Comparison of ENCODE assay signal across 21 cellular contexts in the genomic region with DNA sequence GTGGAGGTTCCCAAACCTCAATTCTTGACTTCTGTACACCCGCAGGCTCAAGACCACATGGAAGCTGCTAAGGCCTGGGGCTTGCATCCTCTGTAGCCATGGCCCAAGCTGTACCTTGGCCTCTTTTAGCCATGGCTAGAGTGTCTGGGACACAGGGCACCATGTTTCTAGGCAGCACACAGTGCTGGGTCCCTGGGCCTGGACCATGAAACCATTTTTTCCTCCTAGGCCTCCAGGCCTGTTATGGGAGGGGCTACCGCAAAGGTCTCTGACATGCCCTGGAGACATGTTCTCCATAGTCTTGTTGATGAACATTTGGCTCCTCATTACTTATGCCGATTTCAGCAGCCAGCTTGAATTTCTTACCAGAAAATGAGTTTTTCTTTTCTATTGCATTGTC.
"Had no signal": no experiment of that assay in that cellular context is flagged by ENCODE, and none has a peak within 500 bp of the region (broad histone marks: within the 10 kb centered on the region; RNA-seq: fewer than 3 reads in every experiment).

No MANE protein-coding gene starts in this region.

- H3K4me2 ChIP-seq: hepatocyte had no signal

- H3K4me3 ChIP-seq: colonic mucosa, hepatocyte, right atrium auricular region, tibial artery, upper lobe of right lung, vagina had no signal

- H3K27ac Mint-ChIP-seq: naive thymus-derived CD8-positive, alpha-beta T cell; stimulated activated effector memory CD8-positive, alpha-beta T cell treated with anti-CD3 and anti-CD28 coated beads, Interleukin-12 subunit alpha, Interleukin-12 subunit beta, amount 100 ng/mL, for 72 hours; stimulated activated naive CD8-positive, alpha-beta T cell treated with anti-CD3 and anti-CD28 coated beads, Interleukin-15, Interleukin-2, amounts not matched to agents 100 ng/mL and 50 ng/mL, for 24 hours had no signal

- H3K27me3 Mint-ChIP-seq: stimulated activated naive CD8-positive, alpha-beta T cell treated with anti-CD3 and anti-CD28 coated beads, Interleukin-15, Interleukin-2, amounts not matched to agents 100 ng/mL and 50 ng/mL, for 24 hours had no signal

- H3K4me3 Mint-ChIP-seq: naive thymus-derived CD8-positive, alpha-beta T cell; stimulated activated effector memory CD8-positive, alpha-beta T cell treated with anti-CD3 and anti-CD28 coated beads, Interleukin-12 subunit alpha, Interleukin-12 subunit beta, amount 100 ng/mL, for 72 hours; stimulated activated naive CD8-positive, alpha-beta T cell treated with anti-CD3 and anti-CD28 coated beads, Interleukin-15, Interleukin-2, amounts not matched to agents 100 ng/mL and 50 ng/mL, for 24 hours had no signal

- FAIRE-seq: endothelial cell of umbilical vein, islet of Langerhans, small intestine had no signal

- H3K27me3 ChIP-seq: colonic mucosa, hepatocyte, neutrophil, right atrium auricular region, tibial artery, upper lobe of right lung, vagina had no signal

- ATAC-seq: naive thymus-derived CD8-positive, alpha-beta T cell; stimulated activated effector memory CD8-positive, alpha-beta T cell treated with anti-CD3 and anti-CD28 coated beads, Interleukin-12 subunit alpha, Interleukin-12 subunit beta, amount 100 ng/mL, for 72 hours; upper lobe of right lung had no signal

- H3K9me3 ChIP-seq: colonic mucosa, neutrophil, upper lobe of right lung had no signal

- H3K36me3 Mint-ChIP-seq: stimulated activated effector memory CD8-positive, alpha-beta T cell treated with anti-CD3 and anti-CD28 coated beads, Interleukin-12 subunit alpha, Interleukin-12 subunit beta, amount 100 ng/mL, for 72 hours had no signal

- DNase-seq: colonic mucosa; dermis blood vessel endothelial cell; foreskin melanocyte; head of caudate nucleus; kidney glomerular epithelial cell; naive thymus-derived CD8-positive, alpha-beta T cell; posterior cingulate gyrus; small intestine; stimulated activated CD4-positive, alpha-beta T cell treated with anti-CD3 and anti-CD28 coated beads, Interleukin-12 subunit alpha, Interleukin-12 subunit beta, amount 100 ng/mL, for 4 hours; stimulated activated CD4-positive, alpha-beta T cell treated with anti-CD3 and anti-CD28 coated beads, Interleukin-2, amount 100 ng/mL, for 48 hours; stimulated activated CD8-positive, alpha-beta memory T cell treated with anti-CD3 and anti-CD28 coated beads, Interleukin-4, amount 100 ng/mL, for 48 hours; tibial artery; upper lobe of right lung had no signal

- H3K4me1 Mint-ChIP-seq: naive thymus-derived CD8-positive, alpha-beta T cell; stimulated activated effector memory CD8-positive, alpha-beta T cell treated with anti-CD3 and anti-CD28 coated beads, Interleukin-12 subunit alpha, Interleukin-12 subunit beta, amount 100 ng/mL, for 72 hours had no signal

- H3K27ac ChIP-seq: colonic mucosa, hepatocyte, neutrophil, right atrium auricular region, tibial artery, upper lobe of right lung, vagina had no signal

- H3K36me3 ChIP-seq: colonic mucosa, neutrophil, right atrium auricular region, tibial artery, upper lobe of right lung, vagina had no signal

- H3K4me1 ChIP-seq: colonic mucosa, right atrium auricular region, tibial artery, upper lobe of right lung, vagina had no signal
